6 cellular contexts compared by ENCODE assay signal in the genomic region with DNA sequence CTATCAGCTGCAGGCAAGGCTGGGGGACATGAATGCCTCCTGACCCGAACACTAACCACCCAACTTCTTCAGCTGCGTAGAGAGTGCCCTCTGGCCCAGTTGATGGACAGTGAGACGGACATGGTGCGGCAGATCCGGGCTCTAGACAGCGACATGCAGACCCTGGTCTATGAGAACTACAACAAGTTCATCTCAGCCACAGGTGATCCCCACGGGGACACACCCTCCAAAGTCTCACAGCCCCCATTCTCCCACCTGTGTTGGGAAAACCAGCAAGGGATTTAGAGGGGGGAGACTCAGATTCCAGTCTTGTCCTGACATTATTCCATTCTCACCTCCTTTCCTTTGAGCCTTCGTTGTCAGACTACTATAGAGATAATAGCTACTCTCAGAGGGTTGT. TPM values are rescaled to one million over a fixed set of nuclear protein-coding genes. Genes with fewer than 3 reads are reported as not detected.
DNase-seq lines count a peak whose midpoint lies in the region; ATAC-seq and TF ChIP-seq lines count a peak whose summit lies in the region.

No MANE protein-coding gene starts in this region.

- TF ChIP-seq EP300 in sigmoid colon (IDR thresholded peaks at IDR 0.05): no peak

- peak overlapping the region; percentile 76 for H3K4me3 ChIP-seq in effector memory CD4-positive, alpha-beta T cell (ENCODE audit: insufficient read depth, low read depth, low read length, poor library complexity, severe bottlenecking)
- peak overlapping the region; percentile 84 to 97 (median 91) for H3K4me3 ChIP-seq in sigmoid colon

- no peaks in the 10 kb centered on the region for H3K27me3 ChIP-seq in effector memory CD4-positive, alpha-beta T cell (replicated peaks; ENCODE audit: control insufficient read depth, insufficient read depth, low read length, poor library complexity, severe bottlenecking)
- H3K27me3 ChIP-seq in sigmoid colon: no peaks in the 10 kb centered on the region

- intact Hi-C loops in sigmoid colon (cut with DNase I): loop anchor here (1.0 to 5.0 kb wide), 3 partner anchors 13 to 85 kb away; partner anchors contain the start of genes ARL2, CDCA5, TM7SF2 and ZFPL1

- TF ChIP-seq POLR2A in sigmoid colon (IDR thresholded peaks at IDR 0.05) (no peak), GM18505 (IDR thresholded peaks at IDR 0.05; ENCODE audit: borderline replicate concordance, extremely low read depth, insufficient read depth, insufficient read length) (no peak)

- peaks cover 21% of the 10 kb centered on the region for H3K4me1 ChIP-seq in effector memory CD4-positive, alpha-beta T cell (ENCODE audit: control insufficient read depth, insufficient read depth, low read length, poor library complexity, severe bottlenecking)
- H3K4me1 ChIP-seq in sigmoid colon: peaks cover 0 to 16% (median 13%) of the 10 kb centered on the region in 4 donors

- H3K36me3 ChIP-seq in KOPT-K1 (ENCODE audit: insufficient read depth, low read length) (peaks cover 30% of the 10 kb centered on the region), sigmoid colon (peaks cover 0 to 12% (median 1%) of the 10 kb centered on the region in 4 donors)
- peaks cover 6% of the 10 kb centered on the region for H3K36me3 ChIP-seq in effector memory CD4-positive, alpha-beta T cell (ENCODE audit: control insufficient read depth, insufficient read depth, low read length)

- TF ChIP-seq CTCF in sigmoid colon (IDR thresholded peaks at IDR 0.05): no peak

- ATAC-seq in GM18505 (IDR thresholded peaks at IDR 0.05; ENCODE audit: unreplicated experiment) (no peak), HG02870 (IDR thresholded peaks at IDR 0.05; ENCODE audit: unreplicated experiment) (no peak), GM21526 (IDR thresholded peaks at IDR 0.05; ENCODE audit: low FRiP score, unreplicated experiment) (no peak)

- no peak for DNase-seq in effector memory CD4-positive, alpha-beta T cell
- DNase-seq in sigmoid colon: no peak

- 19 to 53% methylated on average over 8 of the region's 8 CpGs for WGBS in sigmoid colon, 2 donors

- H3K9me3 ChIP-seq in KOPT-K1 (ENCODE audit: insufficient read depth, low read length, poor library complexity, severe bottlenecking): no peaks in the 10 kb centered on the region
- no peaks in the 10 kb centered on the region for H3K9me3 ChIP-seq in effector memory CD4-positive, alpha-beta T cell (ENCODE audit: control insufficient read depth, low read length)
- H3K9me3 ChIP-seq in sigmoid colon: no peaks in the 10 kb centered on the region

- H3K27ac ChIP-seq in KOPT-K1 (ENCODE audit: low read depth, low read length, poor library complexity, severe bottlenecking) (peak overlapping the region; percentile 82), sigmoid colon (peak overlapping the region; percentile 90 to 95 (median 93))
- H3K27ac ChIP-seq in effector memory CD4-positive, alpha-beta T cell (ENCODE audit: insufficient read depth, low read length, poor library complexity, severe bottlenecking): peak overlapping the region; percentile 86

RNA-seq across cellular contexts. Expression of gene VPS51, which starts 0.9 kb away (rescaled TPM):
- 100 to 1,000 TPM; 211 to 752 (median 281) TPM for total RNA-seq in sigmoid colon
- 100 to 1,000 TPM in 2 of 3 donors, 10 to 100 TPM in 1; 86.2 to 180 (median 108) TPM for polyA plus RNA-seq in sigmoid colon

RNA-seq across cellular contexts. Expression of gene ZFPL1, which starts 12.9 kb away (rescaled TPM):
- total RNA-seq in sigmoid colon: 10 to 100 TPM; 26.1 to 38.8 (median 36.9) TPM
- 10 to 100 TPM; 48.6 to 61.5 (median 52.9) TPM for polyA plus RNA-seq in sigmoid colon

RNA-seq across cellular contexts. Expression of gene CDCA5, which starts 13.1 kb away (rescaled TPM):
- 1 to 10 TPM in 2 of 4 donors, under 1 TPM in 1, not detected in 1; 0.33 to 7.5 (median 3.3) TPM for total RNA-seq in sigmoid colon
- 10 to 100 TPM in 1 of 3 donors, 1 to 10 TPM in 2; 1.2 to 21.5 (median 6.0) TPM for polyA plus RNA-seq in sigmoid colon

RNA-seq across cellular contexts. Expression of gene TM7SF2, which starts 14.7 kb away (rescaled TPM):
- 10 to 100 TPM; 15.6 to 20.3 (median 17.5) TPM for total RNA-seq in sigmoid colon
- 10 to 100 TPM in 2 of 3 donors, 1 to 10 TPM in 1; 3.6 to 43.2 (median 10.2) TPM for polyA plus RNA-seq in sigmoid colon

RNA-seq across cellular contexts. Expression of gene ZNHIT2, which starts 20.6 kb away (rescaled TPM):
- total RNA-seq in sigmoid colon: 10 to 100 TPM; 13.6 to 16.3 (median 15.0) TPM
- 10 to 100 TPM in 1 of 3 donors, 1 to 10 TPM in 2; 8.3 to 12.7 (median 9.6) TPM for polyA plus RNA-seq in sigmoid colon
